ENCODE assay signal across 10 cellular contexts in genomic region chr10:119233821-119234220, GRCh38. TPM values are rescaled to one million over a fixed set of nuclear protein-coding genes. Genes with fewer than 3 reads are reported as not detected.
A peak's percentile ranks its signal among the peaks of the same experiment; 100 is the strongest.
DNase-seq lines count a peak whose midpoint lies in the region; ATAC-seq and TF ChIP-seq lines count a peak whose summit lies in the region.
"Had no signal": no experiment of that assay in that cellular context is flagged by ENCODE, and none has a peak within 500 bp of the region (broad histone marks: within the 10 kb centered on the region; RNA-seq: fewer than 3 reads in every experiment).

No MANE protein-coding gene starts in this region.

- H3K4me3 ChIP-seq in MG63 (no peak overlapping the region), esophagus squamous epithelium (no peak overlapping the region)
- H3K4me3 ChIP-seq: dorsolateral prefrontal cortex had no signal

- TF ChIP-seq POLR2A in esophagus squamous epithelium (IDR thresholded peaks at IDR 0.05) = no peak

- peaks cover 16% of the 10 kb centered on the region for H3K9me3 Mint-ChIP-seq in progenitor cell of endocrine pancreas (ENCODE audit: low read depth)

- TF ChIP-seq CTCF in esophagus squamous epithelium (IDR thresholded peaks at IDR 0.05) (no peak), progenitor cell of endocrine pancreas (IDR thresholded peaks at IDR 0.05; ENCODE audit: unreplicated experiment) (no peak)

- peaks cover 13% of the 10 kb centered on the region for H3K36me3 Mint-ChIP-seq in progenitor cell of endocrine pancreas (ENCODE audit: insufficient read depth)

- DNase-seq in Daoy (ENCODE audit: low read depth) (peak; percentile 53), MG63 (peak; percentile 40), esophagus squamous epithelium (lab: John Stamatoyannopoulos, UW) (no peak), progenitor cell of endocrine pancreas (ENCODE audit: low spot score, unreplicated experiment) (no peak)
- no peak for DNase-seq in stimulated activated CD4-positive, alpha-beta T cell treated with anti-CD3 and anti-CD28 coated beads, Interleukin-12 subunit alpha, Interleukin-12 subunit beta, amount 100 ng/mL, for 4 hours
- DNase-seq: COR-L47, dorsolateral prefrontal cortex, hypothalamus had no signal

- H3K36me3 ChIP-seq in MG63 (no peaks in the 10 kb centered on the region; the same call in 1 of the 2 replicates), esophagus squamous epithelium (no peaks in the 10 kb centered on the region)

- H3K4me1 Mint-ChIP-seq in progenitor cell of endocrine pancreas (ENCODE audit: low read depth) = peaks cover 35% of the 10 kb centered on the region

- H3K4me3 Mint-ChIP-seq in progenitor cell of endocrine pancreas (ENCODE audit: low read depth) = no peak overlapping the region

- peak overlapping the region in 3 of 4 donors; percentile 46 to 68 (median 50) for H3K27ac ChIP-seq in esophagus squamous epithelium

- peak overlapping the region; percentile 94 for H3K27ac Mint-ChIP-seq in progenitor cell of endocrine pancreas

- ATAC-seq in GM18907 (IDR thresholded peaks at IDR 0.05; ENCODE audit: unreplicated experiment) = no peak
- ATAC-seq in HG03175 (IDR thresholded peaks at IDR 0.05; ENCODE audit: unreplicated experiment) = no peak

- 57 to 59% methylated on average over 3 of the region's 3 CpGs for WGBS in esophagus squamous epithelium, 2 donors

- H3K27me3 ChIP-seq in MG63 = no peaks in the 10 kb centered on the region
- H3K27me3 ChIP-seq in esophagus squamous epithelium = no peaks in the 10 kb centered on the region
- H3K27me3 ChIP-seq: dorsolateral prefrontal cortex had no signal

- intact Hi-C loops in esophagus squamous epithelium (cut with DNase I) = no loop called here

- H3K4me1 ChIP-seq in esophagus squamous epithelium = peaks cover 5 to 61% (median 50%) of the 10 kb centered on the region in 3 donors

- H3K27me3 Mint-ChIP-seq in progenitor cell of endocrine pancreas = no peaks in the 10 kb centered on the region

- H3K9me3 ChIP-seq in MG63 (0 out of 2 replicates have a peak, but pooled peaks cover 2% of the 10 kb centered on the region), esophagus squamous epithelium (no peaks in the 10 kb centered on the region)

RNA-seq across cellular contexts. Expression of gene GRK5, which starts 26.4 kb away (rescaled TPM):
- 6.1 and 9.8 TPM in 2 replicates for total RNA-seq in Daoy (2014; rRNA removed; shearing (Covaris generic))
- total RNA-seq in MG63 (2014; rRNA removed; shearing (Covaris generic); ENCODE audit: low replicate concordance) = 18.3 and 22.8 TPM in 2 replicates
- total RNA-seq in esophagus squamous epithelium = 10 to 100 TPM in 1 of 4 donors, 1 to 10 TPM in 3; 2.4 to 18.9 (median 6.3) TPM
- total RNA-seq in progenitor cell of endocrine pancreas = 21.6 and 23.0 TPM in 2 replicates

RNA-seq across cellular contexts. Expression of gene PRDX3, which starts 55.2 kb away (rescaled TPM):
- total RNA-seq in Daoy (2014; rRNA removed; shearing (Covaris generic)) = 171 and 179 TPM in 2 replicates
- 203 and 261 TPM in 2 replicates for total RNA-seq in MG63 (2014; rRNA removed; shearing (Covaris generic); ENCODE audit: low replicate concordance)
- total RNA-seq in esophagus squamous epithelium (100 to 1,000 TPM in 3 of 4 donors, 10 to 100 TPM in 1; 42.9 to 183 (median 119) TPM), progenitor cell of endocrine pancreas (116 and 117 TPM in 2 replicates)

Comparison
In these comparisons a context has a peak if more than half of its experiments do, and no peak if none do; other contexts are left out.
1. DNase-seq: peak in Daoy (single experiment) and MG63 (single experiment); none in esophagus squamous epithelium (single experiment), progenitor cell of endocrine pancreas (single experiment) and stimulated activated CD4-positive, alpha-beta T cell treated with anti-CD3 and anti-CD28 coated beads, Interleukin-12 subunit alpha, Interleukin-12 subunit beta, amount 100 ng/mL, for 4 hours (single experiment).